In the genomic region with DNA sequence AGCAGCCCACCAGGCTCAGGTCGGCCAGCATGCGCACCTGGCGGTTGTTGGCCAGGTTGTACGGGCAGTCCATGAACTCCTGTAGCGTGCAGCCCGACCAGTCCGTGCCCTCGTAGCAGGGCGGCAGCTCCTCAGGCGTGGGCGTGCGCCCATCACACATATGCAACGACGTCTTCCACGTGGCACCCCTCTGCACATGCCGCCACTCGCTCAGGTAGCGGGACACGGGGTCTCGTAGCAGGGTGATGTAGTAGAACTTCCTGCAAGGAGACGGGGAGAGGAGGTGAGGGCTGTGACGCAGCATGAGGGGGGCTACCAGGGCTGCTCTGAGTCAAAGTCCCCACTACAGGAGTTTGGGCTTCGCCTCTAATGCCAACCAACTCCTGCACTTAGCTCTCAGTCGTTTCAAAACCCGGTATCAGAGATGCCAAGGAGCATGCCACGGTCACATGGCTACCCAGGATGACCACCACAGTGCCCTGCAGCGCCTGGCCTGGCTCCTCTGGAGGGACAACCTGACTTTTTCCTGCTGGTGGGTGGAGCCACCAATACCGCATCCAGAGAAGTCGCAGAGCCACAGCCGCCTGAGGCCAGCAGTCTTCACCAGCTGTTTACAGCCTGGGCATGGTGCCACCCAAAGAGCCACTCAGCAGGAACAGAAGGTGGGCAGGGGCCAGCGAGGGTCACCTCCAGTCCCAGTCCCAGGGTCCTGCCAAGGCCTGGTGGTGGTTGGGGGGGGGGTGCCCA, we compare ENCODE assay signal across 17 cellular contexts. TPM values are rescaled to one million over a fixed set of nuclear protein-coding genes. Genes with fewer than 3 reads are reported as not detected.
DNase-seq lines count a peak whose midpoint lies in the region; ATAC-seq and TF ChIP-seq lines count a peak whose summit lies in the region.
"Had no signal": no experiment of that assay in that cellular context is flagged by ENCODE, and none has a peak within 500 bp of the region (broad histone marks: within the 10 kb centered on the region; RNA-seq: fewer than 3 reads in every experiment).

No MANE protein-coding gene starts in this region.

- H3K4me3 ChIP-seq in psoas muscle: no peak overlapping the region
- H3K4me3 ChIP-seq: A549, GM12878, GM23248 had no signal

- ATAC-seq in psoas muscle: peak; percentile 18 to 40 (median 26)
- ATAC-seq: A549, GM12878 had no signal

- no peaks in the 10 kb centered on the region for H3K27me3 ChIP-seq in psoas muscle (ENCODE audit: insufficient read depth in 3 of 3, low read length in 2 of 3)

- H3K27ac ChIP-seq in psoas muscle: no peak overlapping the region
- H3K27ac ChIP-seq: A549, GM23248 had no signal

- TF ChIP-seq CTCF in psoas muscle (IDR thresholded peaks at IDR 0.05): no peak

- peaks cover 0 to 11% of the 10 kb centered on the region in 2 donors for H3K36me3 ChIP-seq in psoas muscle (ENCODE audit: insufficient read depth in 1 of 2, low read depth in 1 of 2)

- DNase-seq in activated CD8-positive, alpha-beta memory T cell treated with anti-CD3 and anti-CD28 coated beads for 24 hours: peak; percentile 21
- DNase-seq in activated CD8-positive, alpha-beta memory T cell treated with anti-CD3 and anti-CD28 coated beads, Interleukin-2, amount 50 U/mL, for 4 hours: no peak
- DNase-seq in NCI-H69 (lab: John Stamatoyannopoulos, UW): peak; percentile 42
- peak; percentile 2 for DNase-seq in iPS-NIHi11 (ENCODE audit: low spot score)
- DNase-seq in psoas muscle: peak in 1 of 2 donors; percentile 38
- DNase-seq in occipital lobe (lab: John Stamatoyannopoulos, UW): no peak
- DNase-seq in activated CD4-positive, alpha-beta T cell treated with anti-CD3 and anti-CD28 coated beads, Interleukin-2, amount 50 U/mL, for 4 hours: no peak
- no peak for DNase-seq in SKM-1 (lab: John Stamatoyannopoulos, UW; ENCODE audit: unreplicated experiment)
- DNase-seq: CD4-positive, CD25-positive, alpha-beta regulatory T cell; DMS79; GM23248; KG1; NCI-H1048; NCI-H146; NCI-H2107 had no signal

- intact Hi-C loops in psoas muscle (cut with DNase I): no loop called here

- no peaks in the 10 kb centered on the region for H3K4me1 ChIP-seq in psoas muscle
- H3K4me1 ChIP-seq: A549 had no signal

- H3K9me3 ChIP-seq in psoas muscle: no peaks in the 10 kb centered on the region
- H3K9me3 ChIP-seq: A549 had no signal

- 84 to 92% (median 89%) methylated on average over 27 to 28 of the region's 31 CpGs for WGBS in psoas muscle, 3 donors

RNA-seq across cellular contexts. Expression of a gene that starts 49.9 kb away (rescaled TPM):
- 10 to 100 TPM; 29.3 to 68.7 (median 44.6) TPM for total RNA-seq in psoas muscle
- 10 to 100 TPM; 13.6 to 90.9 (median 20.0) TPM for polyA plus RNA-seq in psoas muscle
- total RNA-seq in occipital lobe: 85.5 TPM

Comparison
In these comparisons a context has a peak if more than half of its experiments do, and no peak if none do; other contexts are left out.
1. DNase-seq: peak in activated CD8-positive, alpha-beta memory T cell treated with anti-CD3 and anti-CD28 coated beads for 24 hours (single experiment), NCI-H69 (single experiment) and iPS-NIHi11 (single experiment); none in activated CD8-positive, alpha-beta memory T cell treated with anti-CD3 and anti-CD28 coated beads, Interleukin-2, amount 50 U/mL, for 4 hours (single experiment), occipital lobe (single experiment), activated CD4-positive, alpha-beta T cell treated with anti-CD3 and anti-CD28 coated beads, Interleukin-2, amount 50 U/mL, for 4 hours (0 of 2) and SKM-1 (single experiment).